25 cellular contexts compared by ENCODE assay signal in genomic region chr20:14446446-14446845, GRCh38.
DNase-seq lines count a peak whose midpoint lies in the region; ATAC-seq, FAIRE-seq and TF ChIP-seq lines count a peak whose summit lies in the region.
"Had no signal": no experiment of that assay in that cellular context is flagged by ENCODE, and none has a peak within 500 bp of the region (broad histone marks: within the 10 kb centered on the region; RNA-seq: fewer than 3 reads in every experiment).

No MANE protein-coding gene starts in this region.

- H3K56ac ChIP-seq in H1 (replicated peaks; ENCODE audit: insufficient read length, low read depth, low read length): no peak overlapping the region

- H2BK5ac ChIP-seq in H1 (ENCODE audit: low read depth, low read length): no peak overlapping the region
- H2BK5ac ChIP-seq in neuronal stem cell (ENCODE audit: low read length): no peak overlapping the region

- TF ChIP-seq EP300 in H1 (IDR thresholded peaks at IDR 0.05; ENCODE audit: borderline replicate concordance in 1 of 2, low read depth in 2 of 2, low read length in 2 of 2) (no peak), tibial nerve (IDR thresholded peaks at IDR 0.05) (no peak)

- BruUV-seq in MCF 10A (replicated peaks; lab: Mats Ljungman, UMichigan): no TSS peak

- no peak overlapping the region for H3K23ac ChIP-seq in H1 (ENCODE audit: insufficient read length)
- H3K23ac ChIP-seq in neuronal stem cell (ENCODE audit: low read depth, low read length, poor library complexity): no peak overlapping the region

- no peaks in the 10 kb centered on the region for H3K27me3 ChIP-seq in GM23338 (ENCODE audit: insufficient read depth)
- H3K27me3 ChIP-seq in H1 (replicated peaks in 1 of 4; ENCODE audit: control insufficient read depth in 3 of 4, extremely low read depth in 1 of 4, insufficient read depth in 3 of 4, low read length in 3 of 4): no peaks in the 10 kb centered on the region
- H3K27me3 ChIP-seq in neuronal stem cell (ENCODE audit: control insufficient read depth in 3 of 3, insufficient read depth in 3 of 3, low read depth in 1 of 3, low read length in 3 of 3): no peaks in the 10 kb centered on the region
- no peaks in the 10 kb centered on the region for H3K27me3 ChIP-seq in tibial nerve
- H3K27me3 ChIP-seq: BLaER1 had no signal

- 0 out of 2 replicates have a peak, but pooled peaks cover 8% of the 10 kb centered on the region for H3K9me2 ChIP-seq in GM23338 (ENCODE audit: insufficient read depth)
- H3K9me2 ChIP-seq: SK-N-SH had no signal

- intact Hi-C loops in MCF 10A (cut with micrococcal nuclease): no loop called here

- H2BK120ac ChIP-seq in H1 (replicated peaks; ENCODE audit: low read depth, low read length): no peak overlapping the region
- H2BK120ac ChIP-seq in neuronal stem cell (ENCODE audit: low read depth, low read length): no peak overlapping the region

- POLR2A ChIA-PET in H1 (lab: Charles Lee; ENCODE audit: partially characterized antibody): no interaction called here
- POLR2A ChIA-PET in MCF 10A (lab: Yijun Ruan, JAX): no interaction called here

- no peak overlapping the region for H3K4ac ChIP-seq in H1 (replicated peaks; ENCODE audit: insufficient read length, low read depth, low read length)
- H3K4ac ChIP-seq in neuronal stem cell (ENCODE audit: low read length): no peak overlapping the region

- no peaks in the 10 kb centered on the region for H3K9me3 ChIP-seq in H1 (ENCODE audit: insufficient read depth in 2 of 2, low read depth in 1 of 2, low read length in 1 of 2)
- peaks cover 2 to 3% of the 10 kb centered on the region in 2 donors for H3K9me3 ChIP-seq in neuronal stem cell (replicated peaks in 1 of 2; ENCODE audit: control insufficient read depth in 2 of 2, insufficient read depth in 1 of 2, low read depth in 1 of 2, low read length in 2 of 2)
- no peaks in the 10 kb centered on the region for H3K9me3 ChIP-seq in tibial nerve
- H3K9me3 ChIP-seq: BLaER1, SK-N-SH had no signal

- H4K20me1 ChIP-seq in GM23338 (replicated peaks; ENCODE audit: insufficient read depth): no peaks in the 10 kb centered on the region
- H4K20me1 ChIP-seq in H1 (replicated peaks in 1 of 2; ENCODE audit: control insufficient read depth in 1 of 2, insufficient read depth in 2 of 2, low read length in 2 of 2): no peaks in the 10 kb centered on the region
- H4K20me1 ChIP-seq: BLaER1 had no signal

- no peak overlapping the region for H2BK20ac ChIP-seq in H1 (ENCODE audit: low read length)

- H3F3A ChIP-seq in GM23338 (replicated peaks; ENCODE audit: low read depth): no peaks in the 10 kb centered on the region

- H3K79me2 ChIP-seq in GM23338 (replicated peaks; ENCODE audit: insufficient read depth): no peaks in the 10 kb centered on the region
- no peaks in the 10 kb centered on the region for H3K79me2 ChIP-seq in H1 (ENCODE audit: control insufficient read depth in 1 of 2, insufficient read depth in 2 of 2, low read length in 2 of 2)

- H2BK15ac ChIP-seq in H1 (ENCODE audit: low read length) (no peak overlapping the region), neuronal stem cell (ENCODE audit: low read length) (no peak overlapping the region)

- no peaks in the 10 kb centered on the region for H3K23me2 ChIP-seq in H1 (ENCODE audit: low read depth, low read length)

- H3K79me1 ChIP-seq in H1 (ENCODE audit: low read depth, low read length): no peaks in the 10 kb centered on the region
- no peaks in the 10 kb centered on the region for H3K79me1 ChIP-seq in neuronal stem cell (ENCODE audit: low read depth, low read length)

- H3K4me2 ChIP-seq in GM23338: peak overlapping the region; percentile 21; the same call in 1 of the 2 replicates
- H3K4me2 ChIP-seq in H1 (ENCODE audit: insufficient read depth in 1 of 2, low read depth in 2 of 2, low read length in 2 of 2): no peak overlapping the region
- H3K4me2 ChIP-seq in neuronal stem cell (ENCODE audit: insufficient read depth, low read length, poor library complexity, severe bottlenecking): no peak overlapping the region
- H3K4me2 ChIP-seq: BLaER1, SK-N-SH had no signal

- no peak for TF ChIP-seq CTCF in GM23338 (conservative IDR thresholded peaks at IDR 0.05; ENCODE audit: low read depth in 2 of 2)
- no peak for TF ChIP-seq CTCF in H1 (IDR thresholded peaks at IDR 0.05; ENCODE audit: control extremely low read depth in 1 of 3, insufficient read depth in 1 of 3, low read depth in 1 of 3, low read length in 3 of 3)
- no peak for TF ChIP-seq CTCF in foreskin fibroblast (IDR thresholded peaks at IDR 0.05; ENCODE audit: low read depth, low read length)
- TF ChIP-seq CTCF in MCF 10A (IDR thresholded peaks at IDR 0.05; ENCODE audit: unreplicated experiment): no peak
- TF ChIP-seq CTCF in tibial nerve (IDR thresholded peaks at IDR 0.05): no peak

- H4K5ac ChIP-seq in H1 (ENCODE audit: insufficient read length, low read depth, low read length): no peak overlapping the region

- H3K36me3 Mint-ChIP-seq in GM23338 (ENCODE audit: low read depth) (peaks cover 1% of the 10 kb centered on the region; the same call in 2 of the 3 replicates), MCF 10A (ENCODE audit: insufficient read depth, unreplicated experiment) (no peaks in the 10 kb centered on the region)
- H3K36me3 Mint-ChIP-seq: CD4-positive, CD25-positive, alpha-beta regulatory T cell had no signal

- no peak for TF ChIP-seq POLR2A in H1 (IDR thresholded peaks at IDR 0.05; ENCODE audit: control extremely low read depth in 1 of 2, low read depth in 2 of 2, low read length in 2 of 2)
- TF ChIP-seq POLR2A in tibial nerve (IDR thresholded peaks at IDR 0.05): no peak

- H2AK5ac ChIP-seq in H1 (ENCODE audit: low read depth, low read length) (no peak overlapping the region), neuronal stem cell (ENCODE audit: low read depth, low read length) (no peak overlapping the region)

- H3K4me1 ChIP-seq in GM23338 (ENCODE audit: insufficient read depth) (no peaks in the 10 kb centered on the region; the same call in 1 of the 2 replicates), H1 (replicated peaks in 1 of 4; ENCODE audit: control insufficient read depth in 3 of 4, insufficient read depth in 4 of 4, low read length in 3 of 4) (peaks cover 0 to 3% (median 0%) of the 10 kb centered on the region in 4 experiments; a peak in 1 of 7 replicates), neuronal stem cell (ENCODE audit: control insufficient read depth in 2 of 2, insufficient read depth in 1 of 2, low read depth in 1 of 2, low read length in 2 of 2) (no peaks in the 10 kb centered on the region), tibial nerve (no peaks in the 10 kb centered on the region)
- H3K4me1 ChIP-seq: BLaER1 had no signal

- no peaks in the 10 kb centered on the region for H3K9me3 Mint-ChIP-seq in GM23338
- H3K9me3 Mint-ChIP-seq in MCF 10A (ENCODE audit: unreplicated experiment): no peaks in the 10 kb centered on the region

- no peaks in the 10 kb centered on the region for H3K27me3 Mint-ChIP-seq in GM23338 (ENCODE audit: insufficient read depth, low read depth, poor library complexity)
- no peaks in the 10 kb centered on the region for H3K27me3 Mint-ChIP-seq in MCF 10A (ENCODE audit: insufficient read depth, unreplicated experiment)
- H3K27me3 Mint-ChIP-seq: CD4-positive, CD25-positive, alpha-beta regulatory T cell had no signal

- H3K4me1 Mint-ChIP-seq in GM23338 (peaks cover 6% of the 10 kb centered on the region; the same call in 2 of the 3 replicates), MCF 10A (ENCODE audit: insufficient read depth, unreplicated experiment) (peaks cover 27% of the 10 kb centered on the region)
- H3K4me1 Mint-ChIP-seq: CD4-positive, CD25-positive, alpha-beta regulatory T cell had no signal

- DNase-seq in GM23338 (ENCODE audit: low spot score) (no peak), H1 (ENCODE audit: low read depth in 1 of 2, low spot score in 2 of 2) (no peak), foreskin fibroblast (peak; percentile 42 to 64), MCF 10A (ENCODE audit: unreplicated experiment) (no peak), neuronal stem cell (ENCODE audit: low spot score) (no peak), tibial nerve (ENCODE audit: low spot score in 2 of 2) (no peak)
- no peak for DNase-seq in activated effector memory CD4-positive, alpha-beta T cell treated with anti-CD3 and anti-CD28 coated beads, Interleukin-2, amount 50 U/mL, for 16 hours
- DNase-seq: CD4-positive, CD25-positive, alpha-beta regulatory T cell; Karpas-422; MV-4-11; NCI-H1105 treated with DMSO at 0.1 percent for 48 hours; NCI-H146; NCI-H1930; NCI-H2107; NCI-H446; NCI-H524 treated with DMSO at 0.1 percent for 48 hours; NCI-H774; SK-N-SH had no signal

- FAIRE-seq in H1 (lab: Jason Lieb, UNC): no peak
- FAIRE-seq: A204.1, D721Med, G401.6 had no signal

- TF ChIP-seq RAD21 in H1 (IDR thresholded peaks at IDR 0.05 in 1 of 2, conservative IDR thresholded peaks at IDR 0.05 in 1 of 2; ENCODE audit: low read depth in 2 of 2, low read length in 2 of 2): no peak

- ATAC-seq in GM23338: no peak
- ATAC-seq: HCT116, PC-3 had no signal

- H3K4me3 Mint-ChIP-seq in GM23338 (no peak overlapping the region), MCF 10A (ENCODE audit: unreplicated experiment) (no peak overlapping the region)
- H3K4me3 Mint-ChIP-seq: CD4-positive, CD25-positive, alpha-beta regulatory T cell had no signal

- H3K9ac ChIP-seq in H1 (replicated peaks in 1 of 4; ENCODE audit: extremely low read depth in 1 of 4, low read depth in 3 of 4, low read length in 3 of 4) (no peak overlapping the region), neuronal stem cell (ENCODE audit: low read depth, low read length, poor library complexity) (no peak overlapping the region)
- H3K9ac ChIP-seq: BLaER1, SK-N-SH had no signal

- H2AFZ ChIP-seq in GM23338 (no peak overlapping the region), H1 (ENCODE audit: low read length) (peak overlapping the region; percentile 31; the same call in 1 of the 2 replicates), neuronal stem cell (ENCODE audit: low read length) (no peak overlapping the region)

- H3K27ac ChIP-seq in GM23338 (ENCODE audit: low read depth) (no peak overlapping the region), H1 (ENCODE audit: low read depth, low read length) (no peak overlapping the region), neuronal stem cell (replicated peaks; ENCODE audit: low read length) (no peak overlapping the region), tibial nerve (no peak overlapping the region)
- H3K27ac ChIP-seq: BLaER1, HL-60 had no signal

- H3K36me3 ChIP-seq in GM23338 (ENCODE audit: insufficient read depth) (no peaks in the 10 kb centered on the region), H1 (ENCODE audit: control insufficient read depth in 2 of 4, insufficient read depth in 4 of 4, low read length in 3 of 4) (no peaks in the 10 kb centered on the region), neuronal stem cell (replicated peaks in 1 of 2; ENCODE audit: control insufficient read depth in 2 of 2, insufficient read depth in 2 of 2, low read length in 2 of 2) (no peaks in the 10 kb centered on the region), tibial nerve (no peaks in the 10 kb centered on the region)
- H3K36me3 ChIP-seq: BLaER1 had no signal

- H3K27ac Mint-ChIP-seq in GM23338 (peak overlapping the region; percentile 23; the same call in 1 of the 2 replicates), MCF 10A (ENCODE audit: low read depth, unreplicated experiment) (no peak overlapping the region)
- H3K27ac Mint-ChIP-seq: CD4-positive, CD25-positive, alpha-beta regulatory T cell had no signal

- CTCF ChIA-PET in H1 (lab: Charles Lee; ENCODE audit: partially characterized antibody) (no interaction called here), MCF 10A (lab: Yijun Ruan, JAX) (no interaction called here)

- H3K18ac ChIP-seq in H1 (ENCODE audit: extremely low read depth, low read length): no peak overlapping the region
- H3K18ac ChIP-seq in neuronal stem cell (ENCODE audit: low read length): no peak overlapping the region

- H3K14ac ChIP-seq in H1 (ENCODE audit: insufficient read length) (no peak overlapping the region), neuronal stem cell (ENCODE audit: low read length) (no peak overlapping the region)

- H4K8ac ChIP-seq in H1 (ENCODE audit: extremely low read depth, insufficient read depth, low read length) (no peak overlapping the region), neuronal stem cell (ENCODE audit: low read depth, low read length) (no peak overlapping the region)

- H2BK12ac ChIP-seq in H1 (ENCODE audit: low read depth, low read length) (no peak overlapping the region), neuronal stem cell (ENCODE audit: low read length) (no peak overlapping the region)

- no peak overlapping the region for H4K91ac ChIP-seq in H1 (replicated peaks; ENCODE audit: insufficient read length, low read length)
- H4K91ac ChIP-seq in neuronal stem cell (ENCODE audit: low read depth, low read length, poor library complexity): no peak overlapping the region

- H3K4me3 ChIP-seq in GM23338: no peak overlapping the region
- H3K4me3 ChIP-seq in H1 (ENCODE audit: extremely low read depth in 1 of 4, insufficient read depth in 2 of 4, low read depth in 3 of 4, low read length in 4 of 4): no peak overlapping the region
- no peak overlapping the region for H3K4me3 ChIP-seq in foreskin fibroblast (ENCODE audit: low read depth in 1 of 2, low read length in 2 of 2)
- H3K4me3 ChIP-seq in neuronal stem cell (ENCODE audit: low read length in 2 of 2): no peak overlapping the region
- no peak overlapping the region for H3K4me3 ChIP-seq in tibial nerve
- H3K4me3 ChIP-seq: BLaER1 had no signal

Comparison
In these comparisons a context has a peak if more than half of its experiments do, and no peak if none do; other contexts are left out.
1. DNase-seq: peak in foreskin fibroblast (2 of 2); none in GM23338 (single experiment), H1 (0 of 2), MCF 10A (single experiment), neuronal stem cell (single experiment), tibial nerve (0 of 2) and activated effector memory CD4-positive, alpha-beta T cell treated with anti-CD3 and anti-CD28 coated beads, Interleukin-2, amount 50 U/mL, for 16 hours (single experiment).